8 cellular contexts compared by ENCODE assay signal in genomic region chr11:95254139-95254704, GRCh38. TPM values are rescaled to one million over a fixed set of nuclear protein-coding genes. Genes with fewer than 3 reads are reported as not detected.
DNase-seq lines count a peak whose midpoint lies in the region; ATAC-seq, FAIRE-seq and TF ChIP-seq lines count a peak whose summit lies in the region.

No MANE protein-coding gene starts in this region.

- H3K4me2 ChIP-seq in HepG2 (ENCODE audit: low read depth, low read length), result no peak overlapping the region

- peak overlapping the region; percentile 84 for H3K27ac Mint-ChIP-seq in activated CD4-positive, alpha-beta T cell treated with anti-CD3 and anti-CD28 coated beads, Interleukin-2, amount 10 ng/mL, durations not matched to agents 7 days and 5 days
- peak overlapping the region; percentile 91 for H3K27ac Mint-ChIP-seq in dendritic cell treated with granulocyte-macrophage colony-stimulating factor and Interleukin-4, amounts not matched to agents 40 ng/mL and 50 ng/mL, for 4 days

- POLR2A ChIA-PET in AG04450 (lab: Yijun Ruan, JAX) (no interaction called here), HepG2 (lab: Yijun Ruan, JAX) (no interaction called here)
- POLR2A ChIA-PET in activated CD4-positive, alpha-beta T cell treated with anti-CD3 and anti-CD28 coated beads, Interleukin-2, amount 10 ng/mL, durations not matched to agents 7 days and 5 days (lab: Charles Lee), result interaction anchor here (1.2 kb wide), 1 partner anchor 23 kb away, joined by 6 read pairs; the partner anchor contains the start of gene SESN3

- peaks cover 2% of the 10 kb centered on the region for H3K36me3 Mint-ChIP-seq in activated CD4-positive, alpha-beta T cell treated with anti-CD3 and anti-CD28 coated beads, Interleukin-2, amount 10 ng/mL, durations not matched to agents 7 days and 5 days (ENCODE audit: low read depth)
- no peaks in the 10 kb centered on the region for H3K36me3 Mint-ChIP-seq in dendritic cell treated with granulocyte-macrophage colony-stimulating factor and Interleukin-4, amounts not matched to agents 40 ng/mL and 50 ng/mL, for 4 days (ENCODE audit: low read depth)

- H3K36me3 ChIP-seq in HepG2 (replicated peaks in 1 of 2; ENCODE audit: control insufficient read depth in 1 of 2, insufficient read depth in 2 of 2, low read length in 2 of 2), result no peaks in the 10 kb centered on the region

- H4K20me1 ChIP-seq in HepG2 (ENCODE audit: insufficient read depth, low read length), result no peaks in the 10 kb centered on the region

- TF ChIP-seq RAD21 in HepG2 (CRISPR knock-in tag; IDR thresholded peaks at IDR 0.05), result no peak

- in situ Hi-C loops in HepG2 (cut with HindIII; ENCODE audit: extremely low pct_ligation_motif_present, low pct_unique_long_range_greater_than_20kb), result no loop called here

- peaks cover 6% of the 10 kb centered on the region for H3K9me3 Mint-ChIP-seq in activated CD4-positive, alpha-beta T cell treated with anti-CD3 and anti-CD28 coated beads, Interleukin-2, amount 10 ng/mL, durations not matched to agents 7 days and 5 days
- H3K9me3 Mint-ChIP-seq in dendritic cell treated with granulocyte-macrophage colony-stimulating factor and Interleukin-4, amounts not matched to agents 40 ng/mL and 50 ng/mL, for 4 days, result no peaks in the 10 kb centered on the region

- ATAC-seq in GM19023 (IDR thresholded peaks at IDR 0.05; ENCODE audit: unreplicated experiment) (peak; percentile 99), HG03175 (IDR thresholded peaks at IDR 0.05; ENCODE audit: unreplicated experiment) (peak; percentile 99), HepG2 (peak; percentile 80)

- intact Hi-C loops in dendritic cell treated with granulocyte-macrophage colony-stimulating factor and Interleukin-4, amounts not matched to agents 40 ng/mL and 50 ng/mL, for 4 days (cut with micrococcal nuclease), result no loop called here
- intact Hi-C loops in HepG2 (cut with micrococcal nuclease; ENCODE audit: unreplicated experiment), result no loop called here

- H2AFZ ChIP-seq in HepG2 (ENCODE audit: low read length), result no peak overlapping the region

- TF ChIP-seq EP300 in HepG2 (IDR thresholded peaks at IDR 0.05; ENCODE audit: low read depth in 2 of 2, low read length in 2 of 2) (no peak), HepG2 (CRISPR knock-in tag; IDR thresholded peaks at IDR 0.05; ENCODE audit: borderline replicate concordance) (no peak)

- WGBS in HepG2 (ENCODE audit: low lambda C conversion rate), result under 1% methylated on average over 7 of the region's 8 CpGs

- peaks cover 47% of the 10 kb centered on the region for H3K4me1 Mint-ChIP-seq in activated CD4-positive, alpha-beta T cell treated with anti-CD3 and anti-CD28 coated beads, Interleukin-2, amount 10 ng/mL, durations not matched to agents 7 days and 5 days
- peaks cover 58% of the 10 kb centered on the region for H3K4me1 Mint-ChIP-seq in dendritic cell treated with granulocyte-macrophage colony-stimulating factor and Interleukin-4, amounts not matched to agents 40 ng/mL and 50 ng/mL, for 4 days (ENCODE audit: low read depth)

- CTCF ChIA-PET in AG04450 (lab: Charles Lee), result interaction anchor here (0.6 to 3.3 kb wide), 4 partner anchors 47 to 511 kb away, joined by 3 to 16 read pairs (median 3); no protein-coding TSS in a partner anchor
- CTCF ChIA-PET in activated CD4-positive, alpha-beta T cell treated with anti-CD3 and anti-CD28 coated beads, Interleukin-2, amount 10 ng/mL, durations not matched to agents 7 days and 5 days (lab: Charles Lee), result interaction anchor here (0.8 to 0.9 kb wide), 2 partner anchors 9 to 13 kb away, joined by 3 read pairs; no protein-coding TSS in a partner anchor
- CTCF ChIA-PET in HepG2 (lab: Yijun Ruan, JAX; ENCODE audit: low intra/inter-chr PET ratio, low total read pairs), result no interaction called here

- H3K4me3 ChIP-seq in AG04450 (ENCODE audit: low read depth, low read length), result peak overlapping the region; percentile 54
- no peak overlapping the region for H3K4me3 ChIP-seq in HepG2 (replicated peaks in 1 of 3; ENCODE audit: insufficient read depth in 1 of 3, low read depth in 2 of 3, low read length in 3 of 3)

- H3K4me1 ChIP-seq in HepG2 (ENCODE audit: insufficient read depth, low read length), result 0 out of 2 replicates have a peak, but pooled peaks cover 8% of the 10 kb centered on the region

- DNase-seq in AG04450 (ENCODE audit: low read depth, low spot score), result peak; percentile 73
- DNase-seq in NCI-H460 (ENCODE audit: extremely low read depth, low read depth), result peak; percentile 81
- peak; percentile 89 for DNase-seq in activated CD4-positive, alpha-beta T cell treated with anti-CD3 and anti-CD28 coated beads, Interleukin-2, amount 10 ng/mL, durations not matched to agents 7 days and 5 days
- peak; percentile 32 for DNase-seq in HepG2 (ENCODE audit: low spot score)
- peak; percentile 76 for DNase-seq in stimulated activated CD4-positive, alpha-beta T cell treated with anti-CD3 and anti-CD28 coated beads, Interleukin-2, amount 100 ng/mL, for 4 hours (ENCODE audit: low read depth)

- BruUV-seq in HepG2 (replicated peaks; lab: Mats Ljungman, UMichigan), result no TSS peak

- no peak for TF ChIP-seq POLR2A in HepG2 (IDR thresholded peaks at IDR 0.05; ENCODE audit: insufficient read depth in 1 of 2, low read depth in 2 of 2, low read length in 2 of 2)

- FAIRE-seq in HepG2 (lab: Jason Lieb, UNC), result no peak

- no peak for TF ChIP-seq CTCF in AG04450 (IDR thresholded peaks at IDR 0.05; ENCODE audit: low read depth, low read length)
- no peak for TF ChIP-seq CTCF in HepG2 (CRISPR knock-in tag; IDR thresholded peaks at IDR 0.05)

- no peaks in the 10 kb centered on the region for H3K9me3 ChIP-seq in AG04450 (ENCODE audit: control insufficient read depth, insufficient read depth, low read length)
- no peaks in the 10 kb centered on the region for H3K9me3 ChIP-seq in HepG2 (ENCODE audit: low read length)

- H3K27me3 Mint-ChIP-seq in activated CD4-positive, alpha-beta T cell treated with anti-CD3 and anti-CD28 coated beads, Interleukin-2, amount 10 ng/mL, durations not matched to agents 7 days and 5 days, result no peaks in the 10 kb centered on the region
- H3K27me3 Mint-ChIP-seq in dendritic cell treated with granulocyte-macrophage colony-stimulating factor and Interleukin-4, amounts not matched to agents 40 ng/mL and 50 ng/mL, for 4 days, result no peaks in the 10 kb centered on the region

- no peaks in the 10 kb centered on the region for H3K79me2 ChIP-seq in HepG2 (ENCODE audit: insufficient read depth, low read length)

- no peak overlapping the region for H3K27ac ChIP-seq in AG04450 (ENCODE audit: low read depth, low read length)
- H3K27ac ChIP-seq in HepG2 (ENCODE audit: extremely low read length, insufficient read depth, low read length), result no peak overlapping the region

- H3K27me3 ChIP-seq in AG04450 (ENCODE audit: control insufficient read depth, insufficient read depth, low read length) (peaks cover 2% of the 10 kb centered on the region), HepG2 (ENCODE audit: control insufficient read depth in 1 of 2, insufficient read depth in 2 of 2, low read length in 2 of 2) (peaks cover 0 to 9% of the 10 kb centered on the region in 2 experiments; a peak in 1 of 5 replicates)

- peak overlapping the region; percentile 67 for H3K4me3 Mint-ChIP-seq in activated CD4-positive, alpha-beta T cell treated with anti-CD3 and anti-CD28 coated beads, Interleukin-2, amount 10 ng/mL, durations not matched to agents 7 days and 5 days
- H3K4me3 Mint-ChIP-seq in dendritic cell treated with granulocyte-macrophage colony-stimulating factor and Interleukin-4, amounts not matched to agents 40 ng/mL and 50 ng/mL, for 4 days, result peak overlapping the region; percentile 62

- no peak overlapping the region for H3K9ac ChIP-seq in HepG2 (ENCODE audit: insufficient read depth, low read depth, low read length)

TF ChIP-seq in HepG2, 621 proteins besides CTCF, POLR2A, EP300 and RAD21 (continues in another document):
- TF ChIP-seq MYNN (CRISPR knock-in tag; IDR thresholded peaks at IDR 0.05; ENCODE audit: low read depth), result no peak

RNA-seq across cellular contexts. Expression of gene SESN3, which starts 23.2 kb away (rescaled TPM):
- 2.8 and 4.2 TPM in 2 replicates for polyA plus RNA-seq in AG04450 (2011; rRNA removed)
- polyA minus RNA-seq in AG04450 (2011; rRNA and poly(A)+ RNA removed), result 4.1 and 6.6 TPM in 2 replicates
- total RNA-seq in NCI-H460 (2014; rRNA removed; shearing (Covaris generic)), result 41.1 and 43.8 TPM in 2 replicates
- 14.7 and 21.6 TPM in 2 replicates for polyA plus RNA-seq in NCI-H460 (2014; cell fraction: nucleus; rRNA removed)
- 10 to 100 TPM; 47.6 to 50.6 TPM for total RNA-seq in activated CD4-positive, alpha-beta T cell treated with anti-CD3 and anti-CD28 coated beads, Interleukin-2, amount 10 ng/mL, durations not matched to agents 7 days and 5 days
- 0.86 and 1.9 TPM in 2 replicates for total RNA-seq in HepG2 (2016; rRNA removed; fragmentation: Illumina TruSeq; extraction: Trizol)
- 0.62 and 0.71 TPM in 2 replicates for total RNA-seq in HepG2 (2016; cell fraction: cytosol; rRNA removed; fragmentation: Illumina TruSeq; extraction: Trizol; ENCODE audit: low read depth)
- 1.0 and 1.8 TPM in 2 replicates for total RNA-seq in HepG2 (2016; cell fraction: insoluble cytoplasmic fraction; rRNA removed; fragmentation: Illumina TruSeq; extraction: Trizol)
- total RNA-seq in HepG2 (2016; cell fraction: membrane; rRNA removed; fragmentation: Illumina TruSeq; extraction: Trizol), result 1.7 and 1.9 TPM in 2 replicates
- total RNA-seq in HepG2 (2016; cell fraction: nucleus; rRNA removed; fragmentation: Illumina TruSeq; extraction: Trizol), result 1.0 and 1.5 TPM in 2 replicates
- polyA plus RNA-seq in HepG2 (2011; rRNA removed), result 0.26 and 0.53 TPM in 2 replicates
- polyA plus RNA-seq in HepG2 (2011; cell fraction: cytosol; rRNA removed), result 0.19 and 0.21 TPM in 2 replicates
- polyA plus RNA-seq in HepG2 (2011; cell fraction: nucleus; rRNA removed), result 0.14 and 0.16 TPM in 2 replicates
- polyA plus RNA-seq in HepG2 (2012), result 0.19 and 0.36 TPM in 2 replicates
- 0.17 and 0.36 TPM in 2 replicates for polyA plus RNA-seq in HepG2 (2016; cell fraction: cytosol; fragmentation: Illumina TruSeq; extraction: Trizol; ENCODE audit: low read depth)
- polyA plus RNA-seq in HepG2 (2016; cell fraction: insoluble cytoplasmic fraction; fragmentation: Illumina TruSeq; extraction: Trizol; ENCODE audit: low read depth), result 0.96 and 1.2 TPM in 2 replicates
- 0.41 and 0.59 TPM in 2 replicates for polyA plus RNA-seq in HepG2 (2016; cell fraction: membrane; fragmentation: Illumina TruSeq; extraction: Trizol; ENCODE audit: low read depth)
- 0.63 and 0.71 TPM in 2 replicates for polyA plus RNA-seq in HepG2 (2016; cell fraction: nucleus; fragmentation: Illumina TruSeq; extraction: Trizol; ENCODE audit: insufficient read depth, low read depth)
- polyA minus RNA-seq in HepG2 (2011; rRNA and poly(A)+ RNA removed; ENCODE audit: low replicate concordance), result 0.42 and 2.3 TPM in 2 replicates
- 0.59 and 0.97 TPM in 2 replicates for polyA minus RNA-seq in HepG2 (2011; cell fraction: cytosol; rRNA and poly(A)+ RNA removed)
- polyA minus RNA-seq in HepG2 (2011; cell fraction: nucleus; rRNA and poly(A)+ RNA removed), result 0.62 and 1.3 TPM in 2 replicates

Comparison
In these comparisons a context has a peak if more than half of its experiments do, and no peak if none do; other contexts are left out.
1. DNase-seq: peak in every context shown above with its lines; median percentile 89 in activated CD4-positive, alpha-beta T cell treated with anti-CD3 and anti-CD28 coated beads, Interleukin-2, amount 10 ng/mL, durations not matched to agents 7 days and 5 days; 81 in NCI-H460; 76 in stimulated activated CD4-positive, alpha-beta T cell treated with anti-CD3 and anti-CD28 coated beads, Interleukin-2, amount 100 ng/mL, for 4 hours; 73 in AG04450; 32 in HepG2.
2. RNA of gene SESN3, which starts 23.2 kb away (total RNA-seq): 47.6 to 50.6 TPM in activated CD4-positive, alpha-beta T cell treated with anti-CD3 and anti-CD28 coated beads, Interleukin-2, amount 10 ng/mL, durations not matched to agents 7 days and 5 days and 41.1 to 43.8 TPM in NCI-H460; 0.62 to 1.9 TPM in HepG2; every median in the first group is over 10 times any median in the second.
3. Peak in every context shown above with its lines, with median percentiles within 50 percentile points of each other: ATAC-seq.